ENCODE assay signal across 13 cellular contexts in the genomic region with DNA sequence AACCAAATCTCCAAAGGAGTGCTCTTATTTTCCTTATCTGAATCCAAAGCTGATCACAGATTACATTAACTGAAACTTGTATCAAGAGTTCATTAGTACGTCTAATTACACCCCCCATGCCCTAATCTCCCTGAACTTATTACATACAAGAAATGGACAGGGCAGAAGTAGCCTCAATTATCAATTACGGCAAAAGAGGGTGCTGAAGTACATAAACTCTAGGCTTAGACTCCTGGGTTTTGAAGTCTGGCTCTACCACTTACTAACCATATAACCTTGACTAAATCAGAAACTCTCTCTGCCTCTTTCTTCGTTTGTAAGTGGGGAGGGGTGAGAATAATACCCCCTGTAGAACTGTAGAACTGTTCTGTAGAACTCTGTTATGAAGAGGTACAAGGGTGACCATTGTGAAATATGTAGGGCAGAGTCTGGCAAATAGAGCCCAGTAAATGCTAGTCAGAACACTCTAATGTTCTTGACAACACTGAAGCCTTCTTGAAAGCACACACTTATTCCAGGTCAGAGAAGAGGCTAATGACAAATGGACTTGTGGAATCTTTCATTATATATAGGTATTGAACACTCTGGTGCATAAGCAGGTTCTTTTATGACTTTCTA. TPM values are rescaled to one million over a fixed set of nuclear protein-coding genes. Genes with fewer than 3 reads are reported as not detected.
DNase-seq lines count a peak whose midpoint lies in the region; ATAC-seq and TF ChIP-seq lines count a peak whose summit lies in the region.
"Had no signal": no experiment of that assay in that cellular context is flagged by ENCODE, and none has a peak within 500 bp of the region (broad histone marks: within the 10 kb centered on the region; RNA-seq: fewer than 3 reads in every experiment).

No MANE protein-coding gene starts in this region.

- no peaks in the 10 kb centered on the region for H3K36me3 ChIP-seq in cardiac muscle cell

- H3K27me3 ChIP-seq in cardiac muscle cell: peaks cover 5% of the 10 kb centered on the region

- H3K4me1 ChIP-seq in cardiac muscle cell (ENCODE audit: low read depth): no peaks in the 10 kb centered on the region

- H3K9me3 ChIP-seq in cardiac muscle cell (ENCODE audit: low read depth): no peaks in the 10 kb centered on the region

- peak; percentile 33 for TF ChIP-seq CTCF in cardiac muscle cell (IDR thresholded peaks at IDR 0.05; ENCODE audit: low read depth, low read length)

- H3K4me3 ChIP-seq in cardiac muscle cell: no peak overlapping the region
- H3K4me3 ChIP-seq: lung had no signal

- ATAC-seq in Right ventricle myocardium superior (ENCODE audit: poor library complexity): no peak
- peak; percentile 65 for ATAC-seq in HG02798 (IDR thresholded peaks at IDR 0.05; ENCODE audit: poor library complexity, unreplicated experiment)
- peak; percentile 40 for ATAC-seq in stimulated activated naive CD8-positive, alpha-beta T cell treated with anti-CD3 and anti-CD28 coated beads, Interleukin-15, Interleukin-2, amounts not matched to agents 100 U/mL and 50 U/mL, for 24 hours

- H3K27ac ChIP-seq in cardiac muscle cell: no peak overlapping the region

- intact Hi-C loops in Right ventricle myocardium superior (cut with DNase I): no loop called here

- DNase-seq in cardiac muscle cell (ENCODE audit: low read depth in 1 of 2, low spot score in 1 of 2) (peak in 1 of 2 donors; percentile 56), Right ventricle myocardium superior (no peak), NOMO-1 treated with DMSO at 0.1 percent for 48 hours (lab: John Stamatoyannopoulos, UW; ENCODE audit: unreplicated experiment) (peak; percentile 56), ecto neural progenitor cell (ENCODE audit: low spot score) (no peak), glomerular visceral epithelial cell (ENCODE audit: extremely low spot score) (no peak), inferior parietal cortex (ENCODE audit: extremely low spot score) (no peak)
- DNase-seq in stimulated activated naive CD8-positive, alpha-beta T cell treated with anti-CD3 and anti-CD28 coated beads, Interleukin-15, Interleukin-2, amounts not matched to agents 100 U/mL and 50 U/mL, for 24 hours: no peak
- DNase-seq: CD4-positive, CD25-positive, alpha-beta regulatory T cell; NCI-H524; retina; T1000 had no signal

RNA-seq across cellular contexts. Expression of gene OR5K4, which starts 19.6 kb away (rescaled TPM):
- not detected in 2 replicates for total RNA-seq in cardiac muscle cell
- not detected in 2 replicates for polyA plus RNA-seq in cardiac muscle cell
- total RNA-seq in Right ventricle myocardium superior: not detected
- total RNA-seq: CD4-positive, CD25-positive, alpha-beta regulatory T cell; lung had no signal
- polyA plus RNA-seq: CD4-positive, CD25-positive, alpha-beta regulatory T cell; lung had no signal

RNA-seq across cellular contexts. Expression of gene OR5H2, which starts 51.8 kb away (rescaled TPM):
- total RNA-seq in cardiac muscle cell: not detected in 2 replicates
- polyA plus RNA-seq in cardiac muscle cell: not detected in 2 replicates
- total RNA-seq in Right ventricle myocardium superior: not detected
- total RNA-seq: CD4-positive, CD25-positive, alpha-beta regulatory T cell; lung had no signal
- polyA plus RNA-seq: CD4-positive, CD25-positive, alpha-beta regulatory T cell; lung had no signal

RNA-seq across cellular contexts. Expression of gene OR5K3, which starts 56.4 kb away (rescaled TPM):
- total RNA-seq in cardiac muscle cell: not detected in 2 replicates
- polyA plus RNA-seq in cardiac muscle cell: not detected in 2 replicates
- total RNA-seq in Right ventricle myocardium superior: not detected
- total RNA-seq: CD4-positive, CD25-positive, alpha-beta regulatory T cell; lung had no signal
- polyA plus RNA-seq: CD4-positive, CD25-positive, alpha-beta regulatory T cell; lung had no signal
